Comparison of ENCODE assay signal across 1 cellular context in genomic region chr10:72275351-72276012, GRCh38.
TF ChIP-seq lines count a peak whose summit lies in the region.

No MANE protein-coding gene starts in this region.

TF ChIP-seq in HEK293, 187 proteins besides CTCF, POLR2A, EP300 and RAD21 (continued from another document):
- no peak for TF ChIP-seq ZNF449 (tag by site-specific recombination; IDR thresholded peaks at IDR 0.05)
- TF ChIP-seq OSR2 (tag by site-specific recombination; IDR thresholded peaks at IDR 0.05) = no peak; the same call in 1 of the 2 replicates
- TF ChIP-seq SP3 (tag by site-specific recombination; IDR thresholded peaks at IDR 0.05) = peak; percentile 61
- no peak for TF ChIP-seq GLIS1 (tag by site-specific recombination; IDR thresholded peaks at IDR 0.05)
- no peak for TF ChIP-seq ZBTB21 (tag by site-specific recombination; IDR thresholded peaks at IDR 0.05)
- no peak for TF ChIP-seq ZNF596 (tag by site-specific recombination; IDR thresholded peaks at IDR 0.05)
- TF ChIP-seq ZFHX2 (tag by site-specific recombination; conservative IDR thresholded peaks at IDR 0.05) = peak; percentile 60
- peak; percentile 39; the same call in 1 of the 2 replicates for TF ChIP-seq ZNF341 (tag by site-specific recombination; IDR thresholded peaks at IDR 0.05; ENCODE audit: low read depth)
- no peak for TF ChIP-seq GFI1B (tag by site-specific recombination; IDR thresholded peaks at IDR 0.05)
- TF ChIP-seq KLF1 (tag by site-specific recombination; IDR thresholded peaks at IDR 0.05) = peak; percentile 69; the same call in 1 of the 2 replicates
